ENCODE assay signal across 8 cellular contexts in genomic region chr11:61756452-61757212, GRCh38. TPM values are rescaled to one million over a fixed set of nuclear protein-coding genes. Genes with fewer than 3 reads are reported as not detected.
DNase-seq lines count a peak whose midpoint lies in the region; ATAC-seq and TF ChIP-seq lines count a peak whose summit lies in the region.

No MANE protein-coding gene starts in this region.

- in situ Hi-C loops in brain microvascular endothelial cell (cut with HindIII; ENCODE audit: low pct_ligation_motif_present, low sequenced_read_pairs) = no loop called here

- H3K36me3 ChIP-seq in MG63 (no peaks in the 10 kb centered on the region), brain microvascular endothelial cell (replicated peaks) (no peaks in the 10 kb centered on the region)

- intact Hi-C loops in Right ventricle myocardium inferior (cut with DNase I) = no loop called here

- TF ChIP-seq CTCF in brain microvascular endothelial cell (IDR thresholded peaks at IDR 0.05; ENCODE audit: low read depth, low read length, missing control alignments) = no peak
- TF ChIP-seq CTCF in retinal pigment epithelial cell (conservative IDR thresholded peaks at IDR 0.05; ENCODE audit: low read depth, low read length) = no peak

- peak overlapping the region; percentile 64 for H3K27ac ChIP-seq in brain microvascular endothelial cell

- DNase-seq in SIG-M5 treated with dmso at 0.1 percent for 504 hours (lab: John Stamatoyannopoulos, UW; ENCODE audit: unreplicated experiment) (peak; percentile 31), SIG-M5 (lab: John Stamatoyannopoulos, UW) (no peak), MG63 (peak; percentile 65), brain microvascular endothelial cell (peak; percentile 48), retinal pigment epithelial cell (ENCODE audit: low read depth) (no peak), NCI-H1105 treated with DMSO at 0.1 percent for 48 hours (lab: John Stamatoyannopoulos, UW) (no peak), Right ventricle myocardium inferior (ENCODE audit: missing footprints) (no peak), DMS79 treated with DMSO at 0.1 percent for 48 hours (lab: John Stamatoyannopoulos, UW) (no peak)

- H3K27me3 ChIP-seq in MG63 (no peaks in the 10 kb centered on the region), brain microvascular endothelial cell (replicated peaks) (no peaks in the 10 kb centered on the region)

- H3K4me3 ChIP-seq in MG63 (no peak overlapping the region), brain microvascular endothelial cell (ENCODE audit: low read depth, low read length) (no peak overlapping the region), retinal pigment epithelial cell (ENCODE audit: low read length) (peak overlapping the region; percentile 87)

- ATAC-seq in Right ventricle myocardium inferior = no peak

- H3K9me3 ChIP-seq in MG63 = no peaks in the 10 kb centered on the region

RNA-seq across cellular contexts. Expression of gene MYRF, which starts 4.2 kb away (rescaled TPM):
- total RNA-seq in MG63 (2014; rRNA removed; shearing (Covaris generic); ENCODE audit: low replicate concordance) = 0.23 and 1.9 TPM in 2 replicates
- total RNA-seq in Right ventricle myocardium inferior = 0.30 TPM

RNA-seq across cellular contexts. Expression of gene TMEM258, which starts 35.8 kb away (rescaled TPM):
- total RNA-seq in MG63 (2014; rRNA removed; shearing (Covaris generic); ENCODE audit: low replicate concordance) = 61.8 and 88.7 TPM in 2 replicates
- total RNA-seq in Right ventricle myocardium inferior = 130 TPM

RNA-seq across cellular contexts. Expression of gene FEN1, which starts 36.1 kb away (rescaled TPM):
- 80.9 and 85.7 TPM in 2 replicates for total RNA-seq in MG63 (2014; rRNA removed; shearing (Covaris generic); ENCODE audit: low replicate concordance)
- 7.0 TPM for total RNA-seq in Right ventricle myocardium inferior

Comparison
In these comparisons a context has a peak if more than half of its experiments do, and no peak if none do; other contexts are left out.
1. DNase-seq: peak in SIG-M5 treated with dmso at 0.1 percent for 504 hours (single experiment), MG63 (single experiment) and brain microvascular endothelial cell (single experiment); none in SIG-M5 (single experiment), retinal pigment epithelial cell (single experiment), NCI-H1105 treated with DMSO at 0.1 percent for 48 hours (single experiment), Right ventricle myocardium inferior (single experiment) and DMS79 treated with DMSO at 0.1 percent for 48 hours (single experiment).
2. RNA of gene FEN1, which starts 36.1 kb away (total RNA-seq): 80.9 to 85.7 TPM in MG63; 7.0 TPM in Right ventricle myocardium inferior (single experiment); every median in the first group is over 10 times any median in the second.